Comparison of ENCODE assay signal across 1 cellular context in the genomic region with DNA sequence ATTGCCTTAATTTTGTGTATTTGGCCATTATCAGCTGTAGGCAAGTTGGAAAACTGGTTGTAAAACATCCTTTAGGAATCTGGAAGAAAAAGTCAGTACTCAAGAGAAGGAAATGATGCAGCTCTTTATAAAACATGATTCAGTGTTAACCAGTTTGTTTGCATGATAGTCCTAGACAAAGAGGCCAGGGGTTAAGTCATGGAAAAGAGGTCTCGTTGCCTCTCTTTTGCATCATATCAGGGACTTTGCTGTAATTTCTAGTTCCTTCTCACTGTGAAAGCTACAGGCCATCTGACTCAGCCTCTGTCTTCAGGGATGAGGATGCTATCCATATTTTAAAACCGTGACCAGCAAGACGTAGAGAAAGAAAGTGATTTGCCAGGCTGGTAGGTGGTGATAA.
A peak's percentile ranks its signal among the peaks of the same experiment; 100 is the strongest.
TF ChIP-seq lines count a peak whose summit lies in the region.

No MANE protein-coding gene starts in this region.

TF ChIP-seq in IMR-90, 13 proteins besides CTCF, POLR2A, EP300 and RAD21:
- TF ChIP-seq NFE2L2 (IDR thresholded peaks at IDR 0.05; ENCODE audit: low read depth, low read length) (peak; percentile 65), MAZ (IDR thresholded peaks at IDR 0.05; ENCODE audit: borderline replicate concordance, low read depth, low read length) (no peak), RCOR1 (IDR thresholded peaks at IDR 0.05; ENCODE audit: insufficient replicate concordance, low read length) (no peak), CEBPB (IDR thresholded peaks at IDR 0.05; ENCODE audit: low read depth, low read length) (peak; percentile 98), BHLHE40 (IDR thresholded peaks at IDR 0.05; ENCODE audit: low read depth, low read length) (peak; percentile 84), CHD1 (IDR thresholded peaks at IDR 0.05; ENCODE audit: low read depth, low read length) (no peak), MAFK (IDR thresholded peaks at IDR 0.05; ENCODE audit: low read depth, low read length) (peak; percentile 48; the same call in 1 of the 2 replicates), MXI1 (IDR thresholded peaks at IDR 0.05; ENCODE audit: borderline replicate concordance, low read depth, low read length) (no peak), SMC3 (IDR thresholded peaks at IDR 0.05; ENCODE audit: low read depth, low read length) (no peak), RFX5 (IDR thresholded peaks at IDR 0.05; ENCODE audit: low read depth, low read length) (no peak), ELK1 (IDR thresholded peaks at IDR 0.05; ENCODE audit: borderline replicate concordance, low read depth, low read length) (no peak), FOS (IDR thresholded peaks at IDR 0.05; ENCODE audit: low read depth, low read length) (no peak; the same call in 1 of the 2 replicates)
- TF ChIP-seq, protein P1, sequence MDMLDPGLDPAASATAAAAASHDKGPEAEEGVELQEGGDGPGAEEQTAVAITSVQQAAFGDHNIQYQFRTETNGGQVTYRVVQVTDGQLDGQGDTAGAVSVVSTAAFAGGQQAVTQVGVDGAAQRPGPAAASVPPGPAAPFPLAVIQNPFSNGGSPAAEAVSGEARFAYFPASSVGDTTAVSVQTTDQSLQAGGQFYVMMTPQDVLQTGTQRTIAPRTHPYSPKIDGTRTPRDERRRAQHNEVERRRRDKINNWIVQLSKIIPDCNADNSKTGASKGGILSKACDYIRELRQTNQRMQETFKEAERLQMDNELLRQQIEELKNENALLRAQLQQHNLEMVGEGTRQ (IDR thresholded peaks at IDR 0.05; ENCODE audit: low read depth, low read length) = no peak
